ENCODE assay signal across 8 cellular contexts in genomic region chr1:112706505-112707216, GRCh38. TPM values are rescaled to one million over a fixed set of nuclear protein-coding genes. Genes with fewer than 3 reads are reported as not detected.
DNase-seq lines count a peak whose midpoint lies in the region; ATAC-seq, FAIRE-seq and TF ChIP-seq lines count a peak whose summit lies in the region.

TSS of gene RHOC (minus strand) at chr1:112707127. CDS start at chr1:112703799, 3,328 bp downstream.

- no peaks in the 10 kb centered on the region for H3K9me3 Mint-ChIP-seq in Caco-2 (ENCODE audit: unreplicated experiment)

- intact Hi-C loops in Caco-2 (cut with micrococcal nuclease; ENCODE audit: unreplicated experiment) = loop anchor here (1.0 to 5.0 kb wide), 5 partner anchors 7 to 316 kb away; partner anchors contain the start of genes CAPZA1, MOV10 and ST7L
- intact Hi-C loops in PC-9 (cut with micrococcal nuclease; ENCODE audit: unreplicated experiment) = loop anchor here (1.0 to 10.0 kb wide), 4 partner anchors 87 to 316 kb away; partner anchors contain the start of genes CAPZA1 and ST7L
- intact Hi-C loops in GM12878 (cut with micrococcal nuclease; ENCODE audit: unreplicated experiment) = loop anchor here (1.0 to 2.0 kb wide), 4 partner anchors 88 to 315 kb away; partner anchors contain the start of genes CAPZA1 and ST7L
- intact Hi-C loops in sciatic nerve (cut with DNase I) = loop anchor here (5.0 to 10.0 kb wide), 2 partner anchors 89 to 322 kb away; partner anchors contain the start of genes CAPZA1 and ST7L

- 13% methylated on average over 30 of the region's 60 CpGs for WGBS in GM12878 (ENCODE audit: insufficient coverage, insufficient replicate concordance, low lambda C conversion rate, missing lambda C conversion rate)
- WGBS in iPS DF 6.9 (ENCODE audit: insufficient coverage, insufficient read length) = no CpG with 5 or more reads among the region's 60 CpGs

- H3K4me1 ChIP-seq in Caco-2 (peaks cover 33% of the 10 kb centered on the region), PC-9 (replicated peaks; ENCODE audit: insufficient read depth) (peaks cover 46% of the 10 kb centered on the region), GM12878 (ENCODE audit: control insufficient read depth, insufficient read depth, low read length) (peaks cover 18% of the 10 kb centered on the region), iPS DF 6.9 (ENCODE audit: control insufficient read depth, insufficient read depth, low read length) (peaks cover 10% of the 10 kb centered on the region)

- H3K27me3 Mint-ChIP-seq in Caco-2 (ENCODE audit: insufficient read depth, unreplicated experiment) = no peaks in the 10 kb centered on the region

- CTCF ChIA-PET in Caco-2 (lab: Charles Lee) (interaction anchor here (1.6 kb wide), 1 partner anchor 8 kb away, joined by 10 read pairs; no protein-coding TSS in a partner anchor), PC-9 (lab: Charles Lee) (no interaction called here), GM12878 (lab: Yijun Ruan, JAX) (interaction anchor here (1.9 to 5.9 kb wide), 5 partner anchors 33 to 314 kb away, joined by 5 to 122 read pairs (median 33); partner anchors contain the start of gene MOV10)

- RAD21 ChIA-PET in GM12878 (lab: Charles Lee; ENCODE audit: unreplicated experiment) = interaction anchor here (0.6 to 5.6 kb wide), 7 partner anchors 58 to 315 kb away, joined by 3 to 53 read pairs (median 6); partner anchors contain the start of gene CTTNBP2NL

- H3K4me2 ChIP-seq in PC-9 (peak within 1 kb of the TSS; percentile 91), GM12878 (ENCODE audit: control insufficient read depth, insufficient read depth) (peak within 1 kb of the TSS; percentile 96)

- TF ChIP-seq CTCF in Caco-2 (IDR thresholded peaks at IDR 0.05; ENCODE audit: insufficient read depth in 1 of 2, low read depth in 1 of 2, low read length in 1 of 2, severe bottlenecking in 1 of 2, unreplicated experiment in 1 of 2) (no peak), PC-9 (conservative IDR thresholded peaks at IDR 0.05) (no peak), GM12878 (IDR thresholded peaks at IDR 0.05 in 2 of 3, conservative IDR thresholded peaks at IDR 0.05 in 1 of 3; ENCODE audit: control insufficient read depth in 2 of 3, extremely low read depth in 1 of 3, insufficient read depth in 1 of 3, low read depth in 3 of 3, low read length in 3 of 3) (no peak)

- no TSS peak for BruUV-seq in Caco-2 (replicated peaks; lab: Mats Ljungman, UMichigan)
- no TSS peak for BruUV-seq in PC-9 (replicated peaks; lab: Mats Ljungman, UMichigan)
- BruUV-seq in GM12878 (replicated peaks; lab: Mats Ljungman, UMichigan) = no TSS peak

- POLR2A ChIA-PET in Caco-2 (lab: Charles Lee) = no interaction called here
- POLR2A ChIA-PET in PC-9 (lab: Charles Lee; ENCODE audit: unreplicated experiment) = interaction anchor here (0.5 kb wide), 1 partner anchor 23 kb away, joined by 10 read pairs; no protein-coding TSS in a partner anchor
- POLR2A ChIA-PET in GM12878 (lab: Charles Lee) = interaction anchor here (1.0 to 1.9 kb wide), 4 partner anchors 86 to 317 kb away, joined by 3 to 7 read pairs (median 3); partner anchors contain the start of gene ST7L

- peaks cover 30% of the 10 kb centered on the region for H3F3A ChIP-seq in PC-9 (ENCODE audit: insufficient read depth, low read depth)

- peak within 1 kb of the TSS; percentile 88 for H3K4me3 Mint-ChIP-seq in Caco-2 (ENCODE audit: unreplicated experiment)

- no peak for TF ChIP-seq RAD21 in GM12878 (IDR thresholded peaks at IDR 0.05; ENCODE audit: insufficient read depth, low read depth, low read length)

- H3K9me3 ChIP-seq in Caco-2 (no peaks in the 10 kb centered on the region), PC-9 (ENCODE audit: insufficient read depth, low read depth) (no peaks in the 10 kb centered on the region), GM12878 (replicated peaks; ENCODE audit: control insufficient read depth, insufficient read depth, low read length) (no peaks in the 10 kb centered on the region), iPS DF 6.9 (ENCODE audit: control insufficient read depth, insufficient read depth, low read length) (no peaks in the 10 kb centered on the region)

- peak within 1 kb of the TSS; percentile 84 for H3K4me3 ChIP-seq in Caco-2 (ENCODE audit: low read depth, low read length)
- H3K4me3 ChIP-seq in PC-9 = peak within 1 kb of the TSS; percentile 87
- peak within 1 kb of the TSS; percentile 91 for H3K4me3 ChIP-seq in GM12878
- H3K4me3 ChIP-seq in iPS DF 6.9 (ENCODE audit: low read length) = peak within 1 kb of the TSS; percentile 86

- H3K9ac ChIP-seq in GM12878 (ENCODE audit: control insufficient read depth, insufficient read depth, low read length) = peak within 1 kb of the TSS; percentile 76

- SMC1A ChIA-PET in GM12878 (lab: Charles Lee; ENCODE audit: uncharacterized antibody, unreplicated experiment) = interaction anchor here (2.6 to 5.1 kb wide), 3 partner anchors 32 to 315 kb away, joined by 12 to 47 read pairs (median 26); partner anchors contain the start of gene MOV10

- in situ Hi-C loops in GM18951 (cut with MboI; ENCODE audit: low sequenced_read_pairs, unreplicated experiment) (loop anchor here (5.0 to 25.0 kb wide), 2 partner anchors 89 to 331 kb away; partner anchors contain the start of genes CAPZA1 and ST7L), GM12878 (cut with MboI) (loop anchor here (5.0 kb wide), 2 partner anchors 204 to 314 kb away; no protein-coding TSS in a partner anchor)

- no peak for FAIRE-seq in GM12878 (lab: Jason Lieb, UNC)

- peaks cover 16% of the 10 kb centered on the region for H3K4me1 Mint-ChIP-seq in Caco-2 (ENCODE audit: low read depth, unreplicated experiment)

- H4K20me1 ChIP-seq in PC-9 (ENCODE audit: insufficient read depth) = no peaks in the 10 kb centered on the region
- no peaks in the 10 kb centered on the region for H4K20me1 ChIP-seq in GM12878 (ENCODE audit: control insufficient read depth, insufficient read depth)

- ATAC-seq in HG03095 (IDR thresholded peaks at IDR 0.05; ENCODE audit: unreplicated experiment) = peak; percentile 57
- peak; percentile 83 for ATAC-seq in GM12878
- ATAC-seq in sciatic nerve = peak; percentile 63

- TF ChIP-seq EP300 in GM12878 (IDR thresholded peaks at IDR 0.05; ENCODE audit: borderline replicate concordance in 1 of 2, control insufficient read depth in 1 of 2, low read depth in 2 of 2, low read length in 2 of 2) = no peak

- no peaks in the 10 kb centered on the region for H3K9me2 ChIP-seq in PC-9 (ENCODE audit: insufficient read depth)

- DNase-seq in Caco-2 (peak in 1 of 2 experiments; percentile 77), PC-9 (peak; percentile 7 to 56), GM12878 (ENCODE audit: low read depth, low spot score) (no peak), iPS DF 6.9 (ENCODE audit: low read depth, low spot score) (no peak), sciatic nerve (ENCODE audit: low spot score) (peak; percentile 87), cerebellar cortex (ENCODE audit: low spot score) (no peak)

- TF ChIP-seq POLR2A in GM18951 (IDR thresholded peaks at IDR 0.05; ENCODE audit: extremely low read depth, insufficient read depth, insufficient read length) = peak; percentile 77
- peak; percentile 78 for TF ChIP-seq POLR2A in GM12878 (IDR thresholded peaks at IDR 0.05; ENCODE audit: low read depth, low read length)

- peak within 1 kb of the TSS; percentile 69 for H3K27ac Mint-ChIP-seq in Caco-2 (ENCODE audit: unreplicated experiment)

- H3K27me3 ChIP-seq in Caco-2 (replicated peaks; ENCODE audit: control insufficient read depth, insufficient read depth, low read length) (no peaks in the 10 kb centered on the region), PC-9 (ENCODE audit: insufficient read depth, low read depth) (no peaks in the 10 kb centered on the region), GM12878 (replicated peaks in 1 of 2; ENCODE audit: control insufficient read depth in 2 of 2, insufficient read depth in 2 of 2, low read length in 1 of 2) (no peaks in the 10 kb centered on the region), iPS DF 6.9 (ENCODE audit: control insufficient read depth, insufficient read depth, low read length) (no peaks in the 10 kb centered on the region; the same call in 1 of the 2 replicates)

- peaks cover 41% of the 10 kb centered on the region for H3K79me2 ChIP-seq in PC-9 (ENCODE audit: low read depth)
- peaks cover 33% of the 10 kb centered on the region for H3K79me2 ChIP-seq in GM12878 (ENCODE audit: control insufficient read depth, insufficient read depth, low read length)

- H2AFZ ChIP-seq in PC-9 (peak within 1 kb of the TSS; percentile 76), GM12878 (ENCODE audit: control insufficient read depth, low read depth, low read length) (peak within 1 kb of the TSS; percentile 85)

- no peaks in the 10 kb centered on the region for H3K36me3 ChIP-seq in Caco-2 (ENCODE audit: control insufficient read depth, insufficient read depth, low read length)
- peaks cover 15% of the 10 kb centered on the region for H3K36me3 ChIP-seq in PC-9 (ENCODE audit: low read depth)
- H3K36me3 ChIP-seq in GM12878 (ENCODE audit: control insufficient read depth in 2 of 2, insufficient read depth in 2 of 2, low read length in 1 of 2) = 0 out of 4 replicates have a peak, but pooled peaks cover 0 to 6% of the 10 kb centered on the region in 2 experiments
- H3K36me3 ChIP-seq in iPS DF 6.9 (ENCODE audit: control insufficient read depth, insufficient read depth, low read length) = peaks cover 4% of the 10 kb centered on the region; the same call in 1 of the 2 replicates

- H3K27ac ChIP-seq in PC-9 (peak within 1 kb of the TSS; percentile 89), GM12878 (ENCODE audit: control insufficient read depth, insufficient read depth) (peak within 1 kb of the TSS; percentile 81), iPS DF 6.9 (ENCODE audit: low read length) (no peak within 1 kb of the TSS)

- peaks cover 41% of the 10 kb centered on the region for H3K36me3 Mint-ChIP-seq in Caco-2 (ENCODE audit: insufficient read depth, unreplicated experiment)

TF ChIP-seq in GM12878, 131 proteins besides CTCF, POLR2A, EP300 and RAD21 (continues in another document):
- TF ChIP-seq ESRRA (IDR thresholded peaks at IDR 0.05; ENCODE audit: low read length) = no peak

RNA-seq across cellular contexts. Expression of gene RHOC, which starts in this region (rescaled TPM):
- total RNA-seq in Caco-2 (2022) (128 and 134 TPM in 2 replicates), PC-9 (2021) (200 and 220 TPM in 2 replicates), GM12878 (2014; rRNA removed) (178 and 187 TPM in 2 replicates), GM12878 (2014; rRNA removed; fragmentation: Illumina TruSeq; extraction: Trizol) (183 TPM in 2 replicates), GM12878 (2021) (138 and 142 TPM in 2 replicates), sciatic nerve (241 TPM)
- total RNA-seq in GM12878 (2013; cell fraction: nucleolus; rRNA removed) = 33.4 and 48.0 TPM in 2 replicates
- 130 TPM for polyA plus RNA-seq in GM12878 (2011; ENCODE audit: low read depth)
- polyA plus RNA-seq in GM12878 (2011; rRNA removed) (258 and 371 TPM in 2 replicates), GM12878 (2014; fragmentation: Illumina TruSeq; extraction: Trizol) (316 and 336 TPM in 2 replicates), GM12878 (2014; fragmentation: Nextera tagmentation; extraction: Ambion mirVana) (10 to 100 TPM; 20.6 to 37.9 TPM), GM12878 (2014; rRNA removed) (232 and 264 TPM in 2 replicates), GM12878 (2016; fragmentation: Nextera tagmentation; extraction: Ambion mirVana) (100 to 1,000 TPM; 118 to 130 TPM)
- polyA plus RNA-seq in GM12878 (2011; cell fraction: cytosol; rRNA removed) = 673 and 682 TPM in 2 replicates
- polyA plus RNA-seq in GM12878 (2011; cell fraction: nucleus; rRNA removed) = 302 and 356 TPM in 2 replicates
- 211 and 224 TPM in 2 replicates for polyA plus RNA-seq in GM12878 (2012)
- polyA minus RNA-seq in GM12878 (2011; rRNA and poly(A)+ RNA removed) = 302 and 335 TPM in 2 replicates
- 68.6 and 69.9 TPM in 2 replicates for polyA minus RNA-seq in GM12878 (2011; cell fraction: cytosol; rRNA and poly(A)+ RNA removed)
- 44.2 and 56.9 TPM in 2 replicates for polyA minus RNA-seq in GM12878 (2011; cell fraction: nucleus; rRNA and poly(A)+ RNA removed)

Comparison
In these comparisons a context has a peak if more than half of its experiments do, and no peak if none do; other contexts are left out.
1. DNase-seq: peak in PC-9 (2 of 2) and sciatic nerve (single experiment); none in GM12878 (single experiment), iPS DF 6.9 (single experiment) and cerebellar cortex (single experiment).
2. Peak in every context shown above with its lines, with median percentiles within 50 percentile points of each other: H3K4me3 ChIP-seq and ATAC-seq.